In genomic region chr5:76499528-76500161, GRCh38 we compare ENCODE assay signal across 1 cellular context.
TF ChIP-seq lines count a peak whose summit lies in the region.

No MANE protein-coding gene starts in this region.

TF ChIP-seq in GM12878, 131 proteins besides CTCF, POLR2A, EP300 and RAD21:
- TF ChIP-seq SKIL (IDR thresholded peaks at IDR 0.05; ENCODE audit: low read depth, poor library complexity, severe bottlenecking) (no peak), TBL1XR1 (IDR thresholded peaks at IDR 0.05; ENCODE audit: low read depth, low read length) (no peak), CBX5 (IDR thresholded peaks at IDR 0.05; ENCODE audit: low read depth) (no peak), SMARCA5 (IDR thresholded peaks at IDR 0.05) (no peak), ATF3 (IDR thresholded peaks at IDR 0.05; ENCODE audit: borderline replicate concordance, extremely low read depth, low read depth, low read length) (no peak), KAT2A (conservative IDR thresholded peaks at IDR 0.05; ENCODE audit: control insufficient read depth, low read depth, low read length) (no peak), ELK1 (IDR thresholded peaks at IDR 0.05; ENCODE audit: low read depth, low read length) (no peak), POU2F2 (IDR thresholded peaks at IDR 0.05; ENCODE audit: borderline replicate concordance, low read depth, low read length) (no peak), NFIC (IDR thresholded peaks at IDR 0.05; ENCODE audit: low read depth, low read length) (no peak), SUZ12 (IDR thresholded peaks at IDR 0.05; ENCODE audit: unreplicated experiment) (no peak), NRF1 (conservative IDR thresholded peaks at IDR 0.05; ENCODE audit: low read depth, low read length) (no peak), CHD4 (IDR thresholded peaks at IDR 0.05) (no peak), E2F4 (IDR thresholded peaks at IDR 0.05; ENCODE audit: low read depth, low read length) (no peak), ZNF274 (IDR thresholded peaks at IDR 0.05; ENCODE audit: insufficient read depth, insufficient read length) (no peak)
